In genomic region chr5:168268949-168269943, GRCh38 we compare ENCODE assay signal across 8 cellular contexts. TPM values are rescaled to one million over a fixed set of nuclear protein-coding genes. Genes with fewer than 3 reads are reported as not detected.
DNase-seq lines count a peak whose midpoint lies in the region; ATAC-seq and TF ChIP-seq lines count a peak whose summit lies in the region.

No MANE protein-coding gene starts in this region.

- no peaks in the 10 kb centered on the region for H3K9me3 Mint-ChIP-seq in activated naive CD4-positive, alpha-beta T cell treated with anti-CD3 and anti-CD28 coated beads for 36 hours

- ATAC-seq in HCT116, result peak; percentile 92

- TF ChIP-seq EP300 in suprapubic skin (IDR thresholded peaks at IDR 0.05), result no peak

- H3K9ac ChIP-seq in HCT116 (ENCODE audit: low read length), result peak overlapping the region; percentile 15

- H3K4me3 ChIP-seq in HCT116 (replicated peaks in 1 of 2; ENCODE audit: low read depth in 1 of 2, low read length in 2 of 2), result peak overlapping the region; percentile 22 to 36
- peak overlapping the region; percentile 32 for H3K4me3 ChIP-seq in MG63
- peak overlapping the region; percentile 41 for H3K4me3 ChIP-seq in suprapubic skin

- peak overlapping the region; percentile 83 for H2AFZ ChIP-seq in HCT116 (ENCODE audit: low read depth, low read length, poor library complexity, severe bottlenecking)

- H3K9me3 ChIP-seq in HCT116 (ENCODE audit: control insufficient read depth in 1 of 2, insufficient read depth in 1 of 2, low read depth in 1 of 2, low read length in 2 of 2) (no peaks in the 10 kb centered on the region), MG63 (no peaks in the 10 kb centered on the region), suprapubic skin (no peaks in the 10 kb centered on the region)

- DNase-seq in GDM1 (lab: John Stamatoyannopoulos, UW) (peak; percentile 39), HCT116 (ENCODE audit: low read depth, low spot score) (peak; percentile 83), MG63 (peak; percentile 86), SIG-M5 (lab: John Stamatoyannopoulos, UW) (peak; percentile 26), glomerular endothelial cell (ENCODE audit: extremely low read depth, low read depth, low spot score) (peak; percentile 37), occipital lobe (lab: John Stamatoyannopoulos, UW) (peak; percentile 87), suprapubic skin (ENCODE audit: low spot score in 2 of 2) (peak; percentile 81 to 91)
- peak; percentile 84 for DNase-seq in activated naive CD4-positive, alpha-beta T cell treated with anti-CD3 and anti-CD28 coated beads for 36 hours

- RAD21 ChIA-PET in HCT116 (lab: Charles Lee; ENCODE audit: low non-redundant PET in 1 of 2, low total read pairs in 2 of 2, uncharacterized antibody in 2 of 2, unreplicated experiment in 2 of 2), result interaction anchor here (0.7 to 1.4 kb wide), 3 partner anchors 32 to 153 kb away, joined by 3 read pairs; no protein-coding TSS in a partner anchor

- no peaks in the 10 kb centered on the region for H4K20me1 ChIP-seq in HCT116 (ENCODE audit: insufficient read depth)

- CTCF ChIA-PET in HCT116 (lab: Charles Lee), result interaction anchor here (0.6 to 2.0 kb wide), 5 partner anchors 13 to 217 kb away, joined by 3 to 17 read pairs (median 4); partner anchors contain the start of gene RARS1
- CTCF ChIA-PET in activated naive CD4-positive, alpha-beta T cell treated with anti-CD3 and anti-CD28 coated beads for 36 hours (lab: Charles Lee), result interaction anchor here (0.6 to 1.7 kb wide), 12 partner anchors 9 to 928 kb away, joined by 3 to 12 read pairs (median 4); partner anchors contain the start of gene RARS1

- POLR2A ChIA-PET in HCT116 (lab: Charles Lee), result no interaction called here

- peak; percentile 99 for TF ChIP-seq RAD21 in HCT116 (IDR thresholded peaks at IDR 0.05; ENCODE audit: low read depth)

- BruUV-seq in HCT116 (replicated peaks; lab: Mats Ljungman, UMichigan), result no TSS peak

- peaks cover 11% of the 10 kb centered on the region for H3K27me3 Mint-ChIP-seq in activated naive CD4-positive, alpha-beta T cell treated with anti-CD3 and anti-CD28 coated beads for 36 hours (ENCODE audit: low read depth)

- intact Hi-C loops in HCT116 (cut with micrococcal nuclease), result loop anchor here (1.0 to 5.0 kb wide), 5 partner anchors 153 to 1313 kb away; partner anchors contain the start of genes RARS1 and SPDL1
- intact Hi-C loops in activated naive CD4-positive, alpha-beta T cell treated with anti-CD3 and anti-CD28 coated beads for 36 hours (cut with micrococcal nuclease), result loop anchor here (1.0 to 10.0 kb wide), 5 partner anchors 153 to 1314 kb away; partner anchors contain the start of genes RARS1 and SPDL1

- H3K4me1 ChIP-seq in HCT116 (ENCODE audit: control insufficient read depth in 1 of 2, insufficient read depth in 2 of 2, low read length in 2 of 2) (peaks cover 12 to 19% of the 10 kb centered on the region in 2 experiments; a peak in 3 of 4 replicates), suprapubic skin (peaks cover 18% of the 10 kb centered on the region)

- peaks cover 21% of the 10 kb centered on the region for H3K4me1 Mint-ChIP-seq in activated naive CD4-positive, alpha-beta T cell treated with anti-CD3 and anti-CD28 coated beads for 36 hours (ENCODE audit: low read depth)

- H3K27me3 ChIP-seq in HCT116 (ENCODE audit: insufficient read depth, low read length) (no peaks in the 10 kb centered on the region), MG63 (no peaks in the 10 kb centered on the region), suprapubic skin (no peaks in the 10 kb centered on the region)

- peak overlapping the region; percentile 75 for H3K4me2 ChIP-seq in HCT116 (ENCODE audit: low read length)

- H3K4me3 Mint-ChIP-seq in activated naive CD4-positive, alpha-beta T cell treated with anti-CD3 and anti-CD28 coated beads for 36 hours, result peak overlapping the region; percentile 39

- 5% methylated on average over 30 of the region's 30 CpGs for WGBS in suprapubic skin

- H3K27ac ChIP-seq in HCT116 (ENCODE audit: low read depth, low read length) (no peak overlapping the region), suprapubic skin (no peak overlapping the region)

- TF ChIP-seq CTCF in HCT116 (IDR thresholded peaks at IDR 0.05 in 2 of 3, conservative IDR thresholded peaks at IDR 0.05 in 1 of 3; ENCODE audit: borderline replicate concordance in 1 of 3, insufficient read depth in 1 of 3, low read depth in 2 of 3, low read length in 2 of 3), result peak; percentile 74 to 94 (median 93)
- peak; percentile 74 to 75 for TF ChIP-seq CTCF in suprapubic skin (IDR thresholded peaks at IDR 0.05)

- H3K27ac Mint-ChIP-seq in activated naive CD4-positive, alpha-beta T cell treated with anti-CD3 and anti-CD28 coated beads for 36 hours, result no peak overlapping the region

- H3K36me3 ChIP-seq in HCT116 (ENCODE audit: control insufficient read depth in 1 of 2, insufficient read depth in 2 of 2, low read length in 2 of 2) (no peaks in the 10 kb centered on the region), MG63 (no peaks in the 10 kb centered on the region), suprapubic skin (no peaks in the 10 kb centered on the region)

- H3K36me3 Mint-ChIP-seq in activated naive CD4-positive, alpha-beta T cell treated with anti-CD3 and anti-CD28 coated beads for 36 hours (ENCODE audit: low read depth), result no peaks in the 10 kb centered on the region

- no peaks in the 10 kb centered on the region for H3K79me2 ChIP-seq in HCT116 (ENCODE audit: insufficient read depth, low read length)

- TF ChIP-seq POLR2A in HCT116 (IDR thresholded peaks at IDR 0.05; ENCODE audit: borderline replicate concordance, extremely low read depth, insufficient read depth, insufficient read length), result no peak
- TF ChIP-seq POLR2A in suprapubic skin (IDR thresholded peaks at IDR 0.05), result no peak

- H3K9me2 ChIP-seq in HCT116 (ENCODE audit: insufficient read depth), result no peaks in the 10 kb centered on the region

TF ChIP-seq in HCT116, 20 proteins besides CTCF, POLR2A, EP300 and RAD21:
- peak; percentile 38 for TF ChIP-seq YY1 (IDR thresholded peaks at IDR 0.05; ENCODE audit: extremely low read depth, insufficient replicate concordance, low read depth, low read length)
- TF ChIP-seq TCF7L2 (IDR thresholded peaks at IDR 0.05; ENCODE audit: borderline replicate concordance, extremely low read depth, insufficient read depth, insufficient read length), result peak; percentile 83
- TF ChIP-seq ZNF274 (IDR thresholded peaks at IDR 0.05; ENCODE audit: low read depth, low read length), result no peak

RNA-seq across cellular contexts. Expression of gene WWC1, which starts 22.2 kb away (rescaled TPM):
- 52.6 TPM for total RNA-seq in HCT116 (2021; ENCODE audit: unreplicated experiment)
- polyA plus RNA-seq in HCT116 (2012), result 38.6 and 39.3 TPM in 2 replicates
- 15.9 and 38.3 TPM in 2 replicates for total RNA-seq in MG63 (2014; rRNA removed; shearing (Covaris generic); ENCODE audit: low replicate concordance)
- total RNA-seq in activated naive CD4-positive, alpha-beta T cell treated with anti-CD3 and anti-CD28 coated beads for 36 hours, result 1 to 10 TPM; 1.7 to 2.1 TPM
- total RNA-seq in glomerular endothelial cell, result 2.9 and 8.5 TPM in 2 replicates
- 116 TPM for total RNA-seq in occipital lobe
- total RNA-seq in suprapubic skin, result 10 to 100 TPM; 28.3 to 38.3 (median 31.6) TPM

Comparison
In these comparisons a context has a peak if more than half of its experiments do, and no peak if none do; other contexts are left out.
1. DNase-seq: peak in every context shown above with its lines; median percentile 87 in occipital lobe; 86 in MG63; 86 in suprapubic skin; 84 in activated naive CD4-positive, alpha-beta T cell treated with anti-CD3 and anti-CD28 coated beads for 36 hours; 83 in HCT116; 39 in GDM1; 37 in glomerular endothelial cell; 26 in SIG-M5.